In the genomic region with DNA sequence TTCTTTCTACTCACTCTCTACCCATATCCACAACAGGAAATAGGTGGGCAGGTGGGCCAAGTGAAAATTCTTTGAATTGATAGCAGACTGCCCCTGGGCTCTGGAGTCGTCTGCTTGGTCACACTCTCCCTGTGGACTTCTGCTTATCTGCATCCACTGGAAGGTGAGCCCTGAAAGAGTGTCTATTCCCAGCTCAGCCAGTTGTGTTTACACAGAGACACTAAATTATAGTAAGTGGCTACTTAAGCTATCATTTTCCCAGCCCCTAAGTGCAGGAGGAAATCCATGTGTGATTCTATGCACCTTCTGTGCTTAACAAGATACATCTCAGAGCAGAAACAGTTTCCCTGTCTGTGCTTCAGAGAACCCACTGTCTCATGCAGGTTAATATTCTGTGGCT, we compare ENCODE assay signal across 16 cellular contexts.
DNase-seq lines count a peak whose midpoint lies in the region; ATAC-seq and TF ChIP-seq lines count a peak whose summit lies in the region.
"Had no signal": no experiment of that assay in that cellular context is flagged by ENCODE, and none has a peak within 500 bp of the region (broad histone marks: within the 10 kb centered on the region; RNA-seq: fewer than 3 reads in every experiment).

No MANE protein-coding gene starts in this region.

- H3K9me3 Mint-ChIP-seq in CD8-positive, alpha-beta T cell, result no peaks in the 10 kb centered on the region
- no peaks in the 10 kb centered on the region for H3K9me3 Mint-ChIP-seq in glutamatergic neuron (ENCODE audit: unreplicated experiment)
- H3K9me3 Mint-ChIP-seq: central memory CD8-positive, alpha-beta T cell; HFFc6 had no signal

- no peak for TF ChIP-seq CTCF in CD8-positive, alpha-beta T cell (IDR thresholded peaks at IDR 0.05)
- no peak for TF ChIP-seq CTCF in glutamatergic neuron (IDR thresholded peaks at IDR 0.05; ENCODE audit: partially characterized antibody, unreplicated experiment)
- no peak for TF ChIP-seq CTCF in sigmoid colon (IDR thresholded peaks at IDR 0.05)
- no peak for TF ChIP-seq CTCF in prostate gland (IDR thresholded peaks at IDR 0.05)

- H3K36me3 ChIP-seq in CD8-positive, alpha-beta T cell (ENCODE audit: insufficient read depth, low read length), result no peaks in the 10 kb centered on the region
- no peaks in the 10 kb centered on the region for H3K36me3 ChIP-seq in sigmoid colon
- H3K36me3 ChIP-seq in prostate gland, result no peaks in the 10 kb centered on the region
- H3K36me3 ChIP-seq: SJSA1 had no signal

- H3K4me3 ChIP-seq in CD8-positive, alpha-beta T cell (ENCODE audit: low read depth, low read length), result no peak overlapping the region
- no peak overlapping the region for H3K4me3 ChIP-seq in sigmoid colon
- no peak overlapping the region for H3K4me3 ChIP-seq in prostate gland
- H3K4me3 ChIP-seq: left ventricle myocardium inferior, SJSA1 had no signal

- peaks cover 7% of the 10 kb centered on the region for H3K36me3 Mint-ChIP-seq in CD8-positive, alpha-beta T cell
- no peaks in the 10 kb centered on the region for H3K36me3 Mint-ChIP-seq in glutamatergic neuron (ENCODE audit: unreplicated experiment)

- CTCF ChIA-PET in CD8-positive, alpha-beta T cell (lab: Charles Lee), result no interaction called here

- 11 to 38% methylated on average over 1 of the region's 1 CpG for WGBS in sigmoid colon, 2 donors
- WGBS in prostate gland, result 33% methylated on average over 1 of the region's 1 CpG

- no peak overlapping the region for H3K4me3 Mint-ChIP-seq in CD8-positive, alpha-beta T cell
- peak overlapping the region; percentile 20 for H3K4me3 Mint-ChIP-seq in glutamatergic neuron (ENCODE audit: unreplicated experiment)
- H3K4me3 Mint-ChIP-seq: central memory CD8-positive, alpha-beta T cell; endodermal cell; HFFc6 had no signal

- no peak for ATAC-seq in CD8-positive, alpha-beta T cell
- ATAC-seq in HG03469 (IDR thresholded peaks at IDR 0.05; ENCODE audit: unreplicated experiment) (no peak), Right ventricle myocardium inferior (no peak)

- POLR2A ChIA-PET in CD8-positive, alpha-beta T cell (lab: Charles Lee), result no interaction called here

- peak overlapping the region; percentile 46 for H3K27ac Mint-ChIP-seq in CD8-positive, alpha-beta T cell
- H3K27ac Mint-ChIP-seq in glutamatergic neuron (ENCODE audit: unreplicated experiment), result peak overlapping the region; percentile 92
- H3K27ac Mint-ChIP-seq: endodermal cell, HFFc6 had no signal

- no peak for TF ChIP-seq EP300 in sigmoid colon (IDR thresholded peaks at IDR 0.05)

- no peak for DNase-seq in CD8-positive, alpha-beta T cell
- DNase-seq in NCI-H1417 treated with DMSO at 0.1 percent for 48 hours (lab: John Stamatoyannopoulos, UW) (peak; percentile 12), NCI-H510A treated with DMSO at 0.1 percent for 48 hours (lab: John Stamatoyannopoulos, UW) (peak; percentile 93), glutamatergic neuron (no peak), sigmoid colon (no peak), prostate gland (ENCODE audit: low spot score) (no peak), Right ventricle myocardium inferior (ENCODE audit: missing footprints) (no peak)
- DNase-seq: activated CD4-positive, alpha-beta T cell treated with anti-CD3 and anti-CD28 coated beads, Interleukin-2, amount 50 U/mL, for 4 hours; HFFc6; IMR-90; left ventricle myocardium inferior; stimulated activated CD4-positive, alpha-beta T cell treated with anti-CD3 and anti-CD28 coated beads, Interleukin-15, amount 100 ng/mL, for 24 hours had no signal

- intact Hi-C loops in CD8-positive, alpha-beta T cell (cut with DNase I, micrococcal nuclease), result no loop called here
- intact Hi-C loops in sigmoid colon (cut with DNase I) (no loop called here), prostate gland (cut with DNase I) (no loop called here), Right ventricle myocardium inferior (cut with DNase I) (no loop called here)

- peaks cover 16% of the 10 kb centered on the region for H3K4me1 Mint-ChIP-seq in CD8-positive, alpha-beta T cell (ENCODE audit: low read depth)
- peaks cover 20% of the 10 kb centered on the region for H3K4me1 Mint-ChIP-seq in glutamatergic neuron (ENCODE audit: low read depth, unreplicated experiment)
- H3K4me1 Mint-ChIP-seq: central memory CD8-positive, alpha-beta T cell had no signal

- no peaks in the 10 kb centered on the region for H3K9me3 ChIP-seq in CD8-positive, alpha-beta T cell (ENCODE audit: low read length)
- H3K9me3 ChIP-seq in sigmoid colon, result no peaks in the 10 kb centered on the region
- no peaks in the 10 kb centered on the region for H3K9me3 ChIP-seq in prostate gland
- H3K9me3 ChIP-seq: SJSA1 had no signal

- H3K27ac ChIP-seq in CD8-positive, alpha-beta T cell (ENCODE audit: low read depth, low read length), result no peak overlapping the region
- no peak overlapping the region for H3K27ac ChIP-seq in sigmoid colon
- H3K27ac ChIP-seq in prostate gland, result no peak overlapping the region
- H3K27ac ChIP-seq: left ventricle myocardium inferior, SJSA1 had no signal

- TF ChIP-seq POLR2A in sigmoid colon (IDR thresholded peaks at IDR 0.05) (no peak), prostate gland (IDR thresholded peaks at IDR 0.05) (no peak)

- H3K27me3 Mint-ChIP-seq in CD8-positive, alpha-beta T cell (ENCODE audit: low read depth), result no peaks in the 10 kb centered on the region
- H3K27me3 Mint-ChIP-seq in glutamatergic neuron (ENCODE audit: unreplicated experiment), result peaks cover 2% of the 10 kb centered on the region
- H3K27me3 Mint-ChIP-seq: central memory CD8-positive, alpha-beta T cell had no signal

- H3K27me3 ChIP-seq in CD8-positive, alpha-beta T cell (ENCODE audit: insufficient read depth, low read length), result no peaks in the 10 kb centered on the region
- H3K27me3 ChIP-seq in sigmoid colon (no peaks in the 10 kb centered on the region), prostate gland (replicated peaks; ENCODE audit: insufficient read depth) (no peaks in the 10 kb centered on the region)
- H3K27me3 ChIP-seq: SJSA1 had no signal

- peaks cover 5% of the 10 kb centered on the region for H3K4me1 ChIP-seq in CD8-positive, alpha-beta T cell (ENCODE audit: insufficient read depth, low read length)
- H3K4me1 ChIP-seq in sigmoid colon (no peaks in the 10 kb centered on the region), prostate gland (replicated peaks) (no peaks in the 10 kb centered on the region)
- H3K4me1 ChIP-seq: left ventricle myocardium inferior, SJSA1 had no signal

Comparison
In these comparisons a context has a peak if more than half of its experiments do, and no peak if none do; other contexts are left out.
1. DNase-seq: peak in NCI-H1417 treated with DMSO at 0.1 percent for 48 hours (single experiment) and NCI-H510A treated with DMSO at 0.1 percent for 48 hours (single experiment); none in CD8-positive, alpha-beta T cell (0 of 7), glutamatergic neuron (single experiment), sigmoid colon (single experiment), prostate gland (single experiment) and Right ventricle myocardium inferior (single experiment).